ENCODE assay signal across 6 cellular contexts in genomic region chr12:98970950-98971349, GRCh38.
"Had no signal": no experiment of that assay in that cellular context is flagged by ENCODE, and none has a peak within 500 bp of the region (broad histone marks: within the 10 kb centered on the region; RNA-seq: fewer than 3 reads in every experiment).

No MANE protein-coding gene starts in this region.

- ATAC-seq: HepG2, K562 had no signal

- H3K27ac ChIP-seq: HL-60 had no signal

- DNase-seq: IMR-90, KBM-7 had no signal

- FAIRE-seq: HepG2, HTR-8/SVneo, K562 had no signal

- H3K4me3 ChIP-seq: K562 had no signal
